19 cellular contexts compared by ENCODE assay signal in the genomic region with DNA sequence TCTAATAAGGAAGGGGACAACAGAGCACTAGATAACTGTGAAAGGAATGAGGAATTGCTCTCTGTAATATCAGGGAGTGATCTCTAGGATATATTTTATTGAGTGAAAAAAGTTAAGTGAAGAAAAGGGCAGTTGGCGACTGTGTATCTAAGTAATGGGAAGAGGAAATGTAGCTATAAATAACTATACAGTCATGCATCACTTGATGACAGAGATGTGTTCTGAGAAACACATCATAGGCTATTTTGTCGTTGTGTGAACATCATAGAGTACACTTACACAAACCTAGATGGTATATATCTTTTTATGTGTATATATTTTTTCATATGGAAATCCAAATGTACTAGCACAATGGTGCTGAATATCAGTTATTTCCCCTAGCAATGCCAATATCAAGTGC.
"Had no signal": no experiment of that assay in that cellular context is flagged by ENCODE, and none has a peak within 500 bp of the region (broad histone marks: within the 10 kb centered on the region; RNA-seq: fewer than 3 reads in every experiment).

No MANE protein-coding gene starts in this region.

- H3K36me3 ChIP-seq: adrenal gland, cardiac muscle cell, tibial artery had no signal

- H3K27ac Mint-ChIP-seq: activated CD4-positive, alpha-beta T cell treated with anti-CD3 and anti-CD28 coated beads, Interleukin-2, amount 10 ng/mL, durations not matched to agents 7 days and 5 days; activated naive CD4-positive, alpha-beta T cell treated with anti-CD3 and anti-CD28 coated beads, Interleukin-2, amount 50 U/mL, for 72 hours; activated T-cell treated with anti-CD3 and anti-CD28 coated beads, Interleukin-2, amount 50 U/mL, for 72 hours; effector memory CD8-positive, alpha-beta T cell; progenitor cell of endocrine pancreas; T-cell had no signal

- H3K4me1 Mint-ChIP-seq: activated CD4-positive, alpha-beta T cell treated with anti-CD3 and anti-CD28 coated beads, Interleukin-2, amount 10 ng/mL, durations not matched to agents 7 days and 5 days; T-cell had no signal

- H3K9me3 Mint-ChIP-seq: activated CD4-positive, alpha-beta T cell treated with anti-CD3 and anti-CD28 coated beads, Interleukin-2, amount 10 ng/mL, durations not matched to agents 7 days and 5 days; activated naive CD4-positive, alpha-beta T cell treated with anti-CD3 and anti-CD28 coated beads, Interleukin-2, amount 50 U/mL, for 72 hours; activated T-cell treated with anti-CD3 and anti-CD28 coated beads, Interleukin-2, amount 50 U/mL, for 72 hours; T-cell had no signal

- H3K27me3 Mint-ChIP-seq: activated CD4-positive, alpha-beta T cell treated with anti-CD3 and anti-CD28 coated beads, Interleukin-2, amount 10 ng/mL, durations not matched to agents 7 days and 5 days; effector memory CD8-positive, alpha-beta T cell; progenitor cell of endocrine pancreas; T-cell had no signal

- DNase-seq: activated CD4-positive, alpha-beta T cell treated with anti-CD3 and anti-CD28 coated beads, Interleukin-2, amount 10 ng/mL, durations not matched to agents 7 days and 5 days; activated gamma-delta T cell; activated T-cell treated with anti-CD3 and anti-CD28 coated beads, Interleukin-2, amount 50 U/mL, for 72 hours; adrenal gland; effector memory CD8-positive, alpha-beta T cell; foreskin keratinocyte; glutamatergic neuron; mammary epithelial cell; stimulated activated CD4-positive, alpha-beta T cell treated with anti-CD3 and anti-CD28 coated beads, Interleukin-2, amount 100 ng/mL, for 24 hours; stimulated activated naive CD8-positive, alpha-beta T cell treated with anti-CD3 and anti-CD28 coated beads, Interleukin-15, Interleukin-2, amounts not matched to agents 100 U/mL and 50 U/mL, for 24 hours; substantia nigra; T-cell; tibial artery had no signal

- H3K36me3 Mint-ChIP-seq: activated naive CD4-positive, alpha-beta T cell treated with anti-CD3 and anti-CD28 coated beads, Interleukin-2, amount 50 U/mL, for 72 hours; T-cell had no signal

- H3K4me1 ChIP-seq: adrenal gland, foreskin keratinocyte, tibial artery had no signal

- ATAC-seq: activated CD4-positive, CD25-positive, alpha-beta regulatory T cell treated with anti-CD3 and anti-CD28 coated beads, Interleukin-2, amount 50 U/mL, for 24 hours; activated naive CD4-positive, alpha-beta T cell treated with anti-CD3 and anti-CD28 coated beads, Interleukin-2, amount 50 U/mL, for 72 hours; activated T-cell treated with anti-CD3 and anti-CD28 coated beads, Interleukin-2, amount 50 U/mL, for 72 hours; effector memory CD8-positive, alpha-beta T cell; foreskin keratinocyte; left lobe of liver; stimulated activated naive CD8-positive, alpha-beta T cell treated with anti-CD3 and anti-CD28 coated beads, Interleukin-15, Interleukin-2, amounts not matched to agents 100 U/mL and 50 U/mL, for 24 hours; T-cell had no signal

- H3K4me3 Mint-ChIP-seq: activated CD4-positive, alpha-beta T cell treated with anti-CD3 and anti-CD28 coated beads, Interleukin-2, amount 10 ng/mL, durations not matched to agents 7 days and 5 days; activated T-cell treated with anti-CD3 and anti-CD28 coated beads, Interleukin-2, amount 50 U/mL, for 72 hours; effector memory CD8-positive, alpha-beta T cell; T-cell had no signal

- H3K4me3 ChIP-seq: adrenal gland, cardiac muscle cell, tibial artery had no signal

- H3K27me3 ChIP-seq: adrenal gland, cardiac muscle cell, foreskin keratinocyte, tibial artery had no signal

- H3K27ac ChIP-seq: adrenal gland, cardiac muscle cell, epithelial cell of prostate, foreskin keratinocyte, tibial artery had no signal
